ENCODE assay signal across 21 cellular contexts in the genomic region with DNA sequence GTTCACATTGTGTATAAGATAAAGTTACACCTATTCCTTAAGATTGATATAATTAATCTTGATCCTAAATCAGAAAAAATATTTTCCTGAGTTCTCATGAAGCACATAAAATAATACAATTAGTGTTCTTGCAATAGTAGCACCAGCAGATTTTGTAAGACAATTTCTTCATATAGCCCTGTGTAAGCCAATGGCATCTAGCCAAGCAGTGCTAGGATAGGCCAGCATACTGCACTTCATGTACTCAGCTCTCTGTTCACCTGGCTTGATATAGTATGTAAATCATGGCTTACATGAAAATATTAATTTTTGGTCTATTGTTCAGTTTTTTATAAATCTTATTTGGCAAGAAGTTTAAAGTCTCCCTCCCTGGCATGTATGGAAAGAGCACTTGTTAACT. TPM values are rescaled to one million over a fixed set of nuclear protein-coding genes. Genes with fewer than 3 reads are reported as not detected.
"Had no signal": no experiment of that assay in that cellular context is flagged by ENCODE, and none has a peak within 500 bp of the region (broad histone marks: within the 10 kb centered on the region; RNA-seq: fewer than 3 reads in every experiment).

No MANE protein-coding gene starts in this region.

- DNase-seq: activated CD4-positive, alpha-beta T cell treated with anti-CD3 and anti-CD28 coated beads, Interleukin-2, amount 50 U/mL, for 4 hours; activated CD4-positive, CD25-positive, alpha-beta regulatory T cell treated with anti-CD3 and anti-CD28 coated beads, Interleukin-2, amount 50 U/mL, for 72 hours; activated naive CD4-positive, alpha-beta T cell treated with anti-CD3 and anti-CD28 coated beads, Interleukin-2, amount 10 ng/mL, durations not matched to agents 7 days and 5 days; activated T-cell treated with anti-CD3 and anti-CD28 coated beads, Interleukin-2, amount 50 U/mL, for 1 hour; colonic mucosa; esophagus squamous epithelium; islet precursor cell; left lung; naive B cell; ovary; sigmoid colon; spleen; stimulated activated CD4-positive, alpha-beta T cell treated with anti-CD3 and anti-CD28 coated beads, Interleukin-1b, Interleukin-23, amount 100 ng/mL, for 48 hours; stimulated activated naive CD8-positive, alpha-beta T cell treated with anti-CD3 and anti-CD28 coated beads, Interleukin-15, amount 100 ng/mL, for 72 hours had no signal

- H3K9me3 ChIP-seq: colonic mucosa, esophagus squamous epithelium, left lung, ovary, sigmoid colon, spleen had no signal

- H3K4me1 ChIP-seq: colonic mucosa, left lung, sigmoid colon, spleen had no signal

- ATAC-seq: left lung; stimulated activated naive CD8-positive, alpha-beta T cell treated with anti-CD3 and anti-CD28 coated beads, Interleukin-15, amount 100 ng/mL, for 72 hours had no signal

- H3K4me3 Mint-ChIP-seq: activated naive CD4-positive, alpha-beta T cell treated with anti-CD3 and anti-CD28 coated beads, Interleukin-2, amount 10 ng/mL, durations not matched to agents 7 days and 5 days; naive B cell; stimulated activated naive CD8-positive, alpha-beta T cell treated with anti-CD3 and anti-CD28 coated beads, Interleukin-15, amount 100 ng/mL, for 72 hours; type B pancreatic cell had no signal

- H3K36me3 ChIP-seq: colonic mucosa, esophagus squamous epithelium, left lung, ovary, sigmoid colon, spleen had no signal

- H3K36me3 Mint-ChIP-seq: activated naive CD4-positive, alpha-beta T cell treated with anti-CD3 and anti-CD28 coated beads, Interleukin-2, amount 10 ng/mL, durations not matched to agents 7 days and 5 days; type B pancreatic cell had no signal

- H3K27me3 ChIP-seq: colonic mucosa, esophagus squamous epithelium, left lung, ovary, sigmoid colon, spleen had no signal

- H3K27me3 Mint-ChIP-seq: activated naive CD4-positive, alpha-beta T cell treated with anti-CD3 and anti-CD28 coated beads, Interleukin-2, amount 10 ng/mL, durations not matched to agents 7 days and 5 days; stimulated activated naive CD8-positive, alpha-beta T cell treated with anti-CD3 and anti-CD28 coated beads, Interleukin-15, amount 100 ng/mL, for 72 hours; type B pancreatic cell had no signal

- H3K27ac Mint-ChIP-seq: activated naive CD4-positive, alpha-beta T cell treated with anti-CD3 and anti-CD28 coated beads, Interleukin-2, amount 10 ng/mL, durations not matched to agents 7 days and 5 days; activated T-helper 2 cell treated with anti-CD3 and anti-CD28 coated beads, Interferon-gamma antibody, Interleukin-2, Interleukin-4, amounts not matched to agents 10 μg/mL and 5 μg/mL and 100 μg/mL, durations not matched to agents 14 hours and 24 hours and 36 hours; naive B cell; type B pancreatic cell had no signal

- H3K4me3 ChIP-seq: colonic mucosa, esophagus squamous epithelium, left lung, ovary, sigmoid colon, spleen had no signal

- H3K9me3 Mint-ChIP-seq: activated naive CD4-positive, alpha-beta T cell treated with anti-CD3 and anti-CD28 coated beads, Interleukin-2, amount 10 ng/mL, durations not matched to agents 7 days and 5 days; activated T-helper 2 cell treated with anti-CD3 and anti-CD28 coated beads, Interferon-gamma antibody, Interleukin-2, Interleukin-4, amounts not matched to agents 10 μg/mL and 5 μg/mL and 100 μg/mL, durations not matched to agents 14 hours and 24 hours and 36 hours; naive B cell; stimulated activated naive CD8-positive, alpha-beta T cell treated with anti-CD3 and anti-CD28 coated beads, Interleukin-15, amount 100 ng/mL, for 72 hours; type B pancreatic cell had no signal

- H3K27ac ChIP-seq: colonic mucosa, left lung, ovary, sigmoid colon, spleen had no signal

RNA-seq across cellular contexts. Expression of a gene that starts 1.9 kb away (rescaled TPM):
- total RNA-seq: activated T-helper 2 cell treated with anti-CD3 and anti-CD28 coated beads, Interferon-gamma antibody, Interleukin-2, Interleukin-4, amounts not matched to agents 10 μg/mL and 5 μg/mL and 100 μg/mL, durations not matched to agents 14 hours and 24 hours and 36 hours; astrocyte; cardiac septum; colonic mucosa; esophagus squamous epithelium; left lung; mononuclear cell; ovary; sigmoid colon; spleen; T-helper 1 cell treated with Interleukin-12 subunit alpha and Interleukin-12 subunit beta and Interleukin-4 antibody, amounts not matched to agents 30 ng/mL and 1 ng/mL, for 36 hours; temporal lobe had no signal

RNA-seq across cellular contexts. Expression of a gene that starts 14.0 kb away (rescaled TPM):
- total RNA-seq: astrocyte had no signal

RNA-seq across cellular contexts. Expression of a gene that starts 49.0 kb away (rescaled TPM):
- total RNA-seq: activated T-helper 2 cell treated with anti-CD3 and anti-CD28 coated beads, Interferon-gamma antibody, Interleukin-2, Interleukin-4, amounts not matched to agents 10 μg/mL and 5 μg/mL and 100 μg/mL, durations not matched to agents 14 hours and 24 hours and 36 hours; cardiac septum; colonic mucosa; esophagus squamous epithelium; left lung; mononuclear cell; ovary; sigmoid colon; spleen; T-helper 1 cell treated with Interleukin-12 subunit alpha and Interleukin-12 subunit beta and Interleukin-4 antibody, amounts not matched to agents 30 ng/mL and 1 ng/mL, for 36 hours had no signal

RNA-seq across cellular contexts. Expression of a gene that starts 55.9 kb away (rescaled TPM):
- total RNA-seq: activated T-helper 2 cell treated with anti-CD3 and anti-CD28 coated beads, Interferon-gamma antibody, Interleukin-2, Interleukin-4, amounts not matched to agents 10 μg/mL and 5 μg/mL and 100 μg/mL, durations not matched to agents 14 hours and 24 hours and 36 hours; astrocyte; cardiac septum; temporal lobe had no signal
